ENCODE assay signal across 1 cellular context in genomic region chr22:45629469-45630089, GRCh38.
TF ChIP-seq lines count a peak whose summit lies in the region.

No MANE protein-coding gene starts in this region.

TF ChIP-seq in HepG2, 621 proteins besides CTCF, POLR2A, EP300 and RAD21 (continued from another document and continues in another):
- TF ChIP-seq ELK4 (CRISPR knock-in tag; IDR thresholded peaks at IDR 0.05; ENCODE audit: borderline replicate concordance) (no peak), ZNF574 (CRISPR knock-in tag; IDR thresholded peaks at IDR 0.05) (0 out of 2 replicates have a peak, but pooled peaks have one; percentile 49), HNF4G (IDR thresholded peaks at IDR 0.05; ENCODE audit: borderline replicate concordance, low read depth, low read length) (no peak), HNF4G (CRISPR knock-in tag; IDR thresholded peaks at IDR 0.05; ENCODE audit: borderline replicate concordance, low read depth) (no peak), CCDC6 (CRISPR knock-in tag; IDR thresholded peaks at IDR 0.05) (no peak), ZNF710 (CRISPR knock-in tag; IDR thresholded peaks at IDR 0.05; ENCODE audit: borderline replicate concordance) (peak; percentile 22; the same call in 1 of the 2 replicates), KMT2B (CRISPR knock-in tag; IDR thresholded peaks at IDR 0.05) (no peak), ZBTB44 (CRISPR knock-in tag; IDR thresholded peaks at IDR 0.05) (no peak), BCL6 (CRISPR knock-in tag; IDR thresholded peaks at IDR 0.05) (peak; percentile 63), THAP11 (CRISPR knock-in tag; IDR thresholded peaks at IDR 0.05) (0 out of 2 replicates have a peak, but pooled peaks have one; percentile 13), ZNF737 (CRISPR knock-in tag; IDR thresholded peaks at IDR 0.05; ENCODE audit: borderline replicate concordance) (no peak), NFYC (CRISPR knock-in tag; IDR thresholded peaks at IDR 0.05) (0 out of 2 replicates have a peak, but pooled peaks have one; percentile 14), ZNF33A (CRISPR knock-in tag; IDR thresholded peaks at IDR 0.05; ENCODE audit: borderline replicate concordance) (no peak), ZBTB1 (CRISPR knock-in tag; IDR thresholded peaks at IDR 0.05; ENCODE audit: borderline replicate concordance) (no peak), NFIC (IDR thresholded peaks at IDR 0.05; ENCODE audit: low read length) (no peak), YEATS4 (CRISPR knock-in tag; IDR thresholded peaks at IDR 0.05; ENCODE audit: borderline replicate concordance) (no peak; the same call in 1 of the 2 replicates), ATF5 (CRISPR knock-in tag; IDR thresholded peaks at IDR 0.05; ENCODE audit: low read depth) (no peak), ZFAT (CRISPR knock-in tag; conservative IDR thresholded peaks at IDR 0.05) (no peak), GLMP (CRISPR knock-in tag; IDR thresholded peaks at IDR 0.05; ENCODE audit: borderline replicate concordance) (no peak), ATF7-NPFF (CRISPR knock-in tag; IDR thresholded peaks at IDR 0.05; ENCODE audit: low read depth) (no peak), ZNF577 (CRISPR knock-in tag; IDR thresholded peaks at IDR 0.05; ENCODE audit: borderline replicate concordance, low read depth) (no peak), ZNF275 (CRISPR knock-in tag; IDR thresholded peaks at IDR 0.05; ENCODE audit: borderline replicate concordance) (no peak), MTERF4 (CRISPR knock-in tag; IDR thresholded peaks at IDR 0.05) (no peak), RBM39 (IDR thresholded peaks at IDR 0.05; ENCODE audit: low read depth, low read length, poor library complexity, severe bottlenecking) (no peak), HNF1A (IDR thresholded peaks at IDR 0.05; ENCODE audit: low read depth) (no peak), HNF1A (CRISPR knock-in tag; IDR thresholded peaks at IDR 0.05; ENCODE audit: borderline replicate concordance) (no peak), ZNF451 (CRISPR knock-in tag; IDR thresholded peaks at IDR 0.05) (no peak), ZNF136 (CRISPR knock-in tag; IDR thresholded peaks at IDR 0.05; ENCODE audit: low read depth) (no peak), SMAD3 (CRISPR knock-in tag; IDR thresholded peaks at IDR 0.05) (no peak), MLLT10 (CRISPR knock-in tag; IDR thresholded peaks at IDR 0.05) (no peak), HHEX (CRISPR knock-in tag; IDR thresholded peaks at IDR 0.05) (0 out of 2 replicates have a peak, but pooled peaks have one; percentile 22), TAF15 (IDR thresholded peaks at IDR 0.05; ENCODE audit: low read depth, low read length, poor library complexity, severe bottlenecking) (no peak), ZNF557 (CRISPR knock-in tag; IDR thresholded peaks at IDR 0.05) (no peak), HOXA5 (CRISPR knock-in tag; IDR thresholded peaks at IDR 0.05) (no peak), ATF7 (IDR thresholded peaks at IDR 0.05) (peak; percentile 69), ATF7 (CRISPR knock-in tag; IDR thresholded peaks at IDR 0.05) (no peak), ZNF740 (CRISPR knock-in tag; IDR thresholded peaks at IDR 0.05) (no peak), SOX13 (IDR thresholded peaks at IDR 0.05) (no peak), SOX13 (CRISPR knock-in tag; conservative IDR thresholded peaks at IDR 0.05 in 1 of 2, IDR thresholded peaks at IDR 0.05 in 1 of 2) (peak in 1 of 2 experiments; percentile 65; a peak in 1 of 4 replicates), NFE2L2 (IDR thresholded peaks at IDR 0.05; ENCODE audit: low read length) (no peak), TRIM22 (IDR thresholded peaks at IDR 0.05) (no peak), ZNF264 (CRISPR knock-in tag; IDR thresholded peaks at IDR 0.05) (no peak), CREB3 (CRISPR knock-in tag; IDR thresholded peaks at IDR 0.05) (no peak)
